ENCODE assay signal across 16 cellular contexts in the genomic region with DNA sequence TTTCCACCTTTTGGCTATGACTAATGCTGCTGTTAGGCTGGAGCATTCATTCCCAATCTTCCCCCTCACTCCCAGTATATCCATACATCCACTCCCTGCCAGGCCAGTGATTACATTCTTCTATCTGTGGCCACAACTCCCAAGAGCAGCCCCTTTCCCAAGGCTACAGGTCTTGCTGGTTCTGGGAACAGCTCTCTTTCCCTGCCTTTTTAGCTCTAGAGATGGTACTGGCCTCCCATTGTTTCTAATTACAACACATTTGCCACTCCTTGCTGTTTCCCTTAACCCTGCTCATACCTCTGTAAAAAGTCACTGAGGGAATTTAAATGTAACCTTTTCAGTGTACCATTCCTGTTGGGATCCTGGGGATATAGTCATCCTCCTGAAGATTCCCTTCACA. TPM values are rescaled to one million over a fixed set of nuclear protein-coding genes. Genes with fewer than 3 reads are reported as not detected.
DNase-seq lines count a peak whose midpoint lies in the region; ATAC-seq and TF ChIP-seq lines count a peak whose summit lies in the region.
"Had no signal": no experiment of that assay in that cellular context is flagged by ENCODE, and none has a peak within 500 bp of the region (broad histone marks: within the 10 kb centered on the region; RNA-seq: fewer than 3 reads in every experiment).

No MANE protein-coding gene starts in this region.

- H3K27ac ChIP-seq in tibial artery, result no peak overlapping the region
- H3K27ac ChIP-seq: A549, BLaER1 had no signal

- H3K4me1 ChIP-seq in tibial artery, result no peaks in the 10 kb centered on the region
- H3K4me1 ChIP-seq: A549, BLaER1, Caco-2, HAP-1 had no signal

- CTCF ChIA-PET in WTC11 (lab: Charles Lee), result interaction anchor here (1.0 kb wide), 1 partner anchor 8 kb away, joined by 3 read pairs; no protein-coding TSS in a partner anchor

- H3K9me3 Mint-ChIP-seq in WTC11, result peaks cover 21% of the 10 kb centered on the region

- H3K36me3 Mint-ChIP-seq in WTC11, result peaks cover 15% of the 10 kb centered on the region
- H3K36me3 Mint-ChIP-seq: IgD-negative memory B cell had no signal

- peaks cover 0 to 13% (median 4%) of the 10 kb centered on the region in 3 donors for H3K9me3 ChIP-seq in tibial artery

- no peak overlapping the region for H3K4me3 ChIP-seq in tibial artery
- H3K4me3 ChIP-seq: A549, BLaER1, HAP-1 had no signal

- DNase-seq in HT1080 (ENCODE audit: low read depth) (peak; percentile 6), WTC11 (ENCODE audit: low spot score) (no peak), fibroblast of peridontal ligament (ENCODE audit: extremely low read depth) (peak; percentile 30), GF-D8 (lab: John Stamatoyannopoulos, UW) (no peak), tibial artery (no peak), NCI-H1417 (lab: John Stamatoyannopoulos, UW) (no peak)
- DNase-seq: Caco-2; CD8-positive, alpha-beta memory T cell; DND-41; GOT3; KG1 had no signal

- POLR2A ChIA-PET in WTC11 (lab: Charles Lee), result no interaction called here

- no peak for TF ChIP-seq CTCF in WTC11 (IDR thresholded peaks at IDR 0.05)
- no peak for TF ChIP-seq CTCF in tibial artery (IDR thresholded peaks at IDR 0.05)

- peaks cover 0 to 12% of the 10 kb centered on the region in 2 donors for H3K27me3 ChIP-seq in tibial artery
- H3K27me3 ChIP-seq: BLaER1 had no signal

- peak; percentile 51 for ATAC-seq in WTC11
- ATAC-seq in GM21723 (IDR thresholded peaks at IDR 0.05; ENCODE audit: unreplicated experiment), result no peak
- ATAC-seq: A549 had no signal

- H3K4me3 Mint-ChIP-seq in WTC11, result no peak overlapping the region
- H3K4me3 Mint-ChIP-seq: CD8-positive, alpha-beta memory T cell; IgD-negative memory B cell had no signal

- no peaks in the 10 kb centered on the region for H3K36me3 ChIP-seq in tibial artery
- H3K36me3 ChIP-seq: BLaER1, HAP-1 had no signal

- H3K27me3 Mint-ChIP-seq in WTC11 (ENCODE audit: low read depth), result no peaks in the 10 kb centered on the region; the same call in 1 of the 2 replicates

- peaks cover 30% of the 10 kb centered on the region for H3K4me1 Mint-ChIP-seq in WTC11
- H3K4me1 Mint-ChIP-seq: CD8-positive, alpha-beta memory T cell; IgD-negative memory B cell had no signal

- no peak overlapping the region; the same call in 1 of the 2 replicates for H3K27ac Mint-ChIP-seq in WTC11
- H3K27ac Mint-ChIP-seq: CD8-positive, alpha-beta memory T cell; IgD-negative memory B cell had no signal

- intact Hi-C loops in tibial artery (cut with DNase I; ENCODE audit: low total_unique reads), result no loop called here

TF ChIP-seq in WTC11, 78 proteins besides CTCF, POLR2A, EP300 and RAD21:
- TF ChIP-seq NFYB (CRISPR knock-in tag; conservative IDR thresholded peaks at IDR 0.05; ENCODE audit: low read depth), result no peak
- no peak for TF ChIP-seq FOXJ3 (CRISPR knock-in tag; IDR thresholded peaks at IDR 0.05; ENCODE audit: borderline replicate concordance)
- TF ChIP-seq SP1 (CRISPR knock-in tag; conservative IDR thresholded peaks at IDR 0.05), result no peak
- TF ChIP-seq ZNF423 (CRISPR knock-in tag; IDR thresholded peaks at IDR 0.05), result no peak

RNA-seq across cellular contexts. Expression of gene SFR1, which starts 28.2 kb away (rescaled TPM):
- 16.3 and 17.3 TPM in 2 replicates for total RNA-seq in HT1080 (2014; rRNA removed; shearing (Covaris generic))
- polyA plus RNA-seq in HT1080 (2015; cell fraction: cytosol; rRNA removed), result 23.8 and 26.4 TPM in 2 replicates
- polyA plus RNA-seq in HT1080 (2015; cell fraction: nucleus; rRNA removed), result 22.2 and 25.8 TPM in 2 replicates
- 9.2 to 11.6 TPM (median 9.9 TPM) in 3 replicates for total RNA-seq in WTC11 (2021)

Comparison
In these comparisons a context has a peak if more than half of its experiments do, and no peak if none do; other contexts are left out.
1. DNase-seq: peak in HT1080 (single experiment) and fibroblast of peridontal ligament (single experiment); none in WTC11 (single experiment), GF-D8 (single experiment), tibial artery (0 of 2) and NCI-H1417 (0 of 3).